ENCODE assay signal across 2 cellular contexts in genomic region chr5:138542956-138543729, GRCh38.
TF ChIP-seq lines count a peak whose summit lies in the region.

Gene ETF1 (minus strand): TSS chr5:138543236. CDS start chr5:138542918, 318 bp downstream.

TF ChIP-seq in IMR-90, 13 proteins besides CTCF, POLR2A, EP300 and RAD21 (continued from another document):
- 0 out of 2 replicates have a peak, but pooled peaks have one; percentile 29 for TF ChIP-seq BHLHE40 (IDR thresholded peaks at IDR 0.05; ENCODE audit: low read depth, low read length)
- no peak for TF ChIP-seq MXI1 (IDR thresholded peaks at IDR 0.05; ENCODE audit: borderline replicate concordance, low read depth, low read length)
- TF ChIP-seq USF2 (IDR thresholded peaks at IDR 0.05; ENCODE audit: low read depth, low read length) = peak; percentile 95
- TF ChIP-seq RFX5 (IDR thresholded peaks at IDR 0.05; ENCODE audit: low read depth, low read length) = 0 out of 2 replicates have a peak, but pooled peaks have one; percentile 35
- no peak for TF ChIP-seq FOS (IDR thresholded peaks at IDR 0.05; ENCODE audit: low read depth, low read length)
- TF ChIP-seq MAFK (IDR thresholded peaks at IDR 0.05; ENCODE audit: low read depth, low read length) = no peak
- TF ChIP-seq CEBPB (IDR thresholded peaks at IDR 0.05; ENCODE audit: low read depth, low read length) = peak; percentile 100

TF ChIP-seq in endothelial cell of umbilical vein, 7 proteins besides CTCF, POLR2A, EP300 and RAD21 (continued from another document):
- TF ChIP-seq POLR2AphosphoS5 (IDR thresholded peaks at IDR 0.05; ENCODE audit: insufficient read depth, low read depth, low read length) (peak; percentile 48), MAX (IDR thresholded peaks at IDR 0.05; ENCODE audit: insufficient read depth, insufficient read length) (peak; percentile 81), EZH2 (IDR thresholded peaks at IDR 0.05; ENCODE audit: borderline replicate concordance, low read depth, low read length, severe bottlenecking) (no peak)
